Comparison of ENCODE assay signal across 8 cellular contexts in the genomic region with DNA sequence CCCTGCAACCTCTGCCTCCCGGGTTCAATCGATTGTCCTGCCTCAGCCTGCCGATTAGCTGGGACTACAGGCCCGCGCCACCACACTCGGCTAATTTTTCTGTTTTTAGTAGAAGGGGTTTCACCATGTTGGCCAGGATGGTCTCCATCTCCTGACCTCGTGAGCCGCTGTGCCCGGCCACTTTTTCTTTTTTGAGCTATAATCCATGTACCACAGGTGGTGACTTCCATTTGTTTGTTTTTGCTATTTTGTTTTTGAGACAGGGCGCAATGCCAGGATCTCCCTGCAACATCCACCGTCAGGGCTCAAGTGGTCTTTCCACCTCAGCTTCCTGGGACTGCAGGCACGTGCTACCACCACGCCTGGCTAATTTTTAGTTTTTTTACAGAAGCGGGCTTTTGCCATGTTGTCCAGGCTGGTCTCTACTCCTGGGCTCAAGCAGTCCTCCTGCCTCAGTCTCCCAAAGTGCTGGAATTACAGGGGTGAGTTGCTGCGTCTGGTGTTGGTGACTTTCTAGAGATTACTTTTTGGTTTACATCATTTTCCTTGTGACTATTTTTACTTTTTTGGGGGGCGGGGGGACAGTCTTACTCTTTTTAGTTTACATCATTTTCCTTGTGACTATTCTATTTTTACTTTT. TPM values are rescaled to one million over a fixed set of nuclear protein-coding genes. Genes with fewer than 3 reads are reported as not detected.
DNase-seq lines count a peak whose midpoint lies in the region; ATAC-seq and TF ChIP-seq lines count a peak whose summit lies in the region.

No MANE protein-coding gene starts in this region.

- H3K4me1 Mint-ChIP-seq in GM23338, result peaks cover 26% of the 10 kb centered on the region

- H3K4me3 ChIP-seq in GM23338, result peak overlapping the region; percentile 84
- peak overlapping the region; percentile 93 for H3K4me3 ChIP-seq in SJCRH30
- H3K4me3 ChIP-seq in fibroblast of mammary gland (ENCODE audit: control insufficient read depth, low read depth, low read length), result peak overlapping the region; percentile 92
- peak overlapping the region; percentile 68 to 96 (median 84) for H3K4me3 ChIP-seq in gastrocnemius medialis

- H3K27ac ChIP-seq in GM23338 (ENCODE audit: low read depth) (peak overlapping the region; percentile 83), SJCRH30 (peak overlapping the region; percentile 14; the same call in 1 of the 2 replicates), gastrocnemius medialis (peak overlapping the region; percentile 87 to 97 (median 92))

- peak overlapping the region; percentile 97 for H3K4me3 Mint-ChIP-seq in GM23338

- peaks cover 67% of the 10 kb centered on the region for H3F3A ChIP-seq in GM23338 (replicated peaks; ENCODE audit: low read depth)

- H3K79me2 ChIP-seq in GM23338 (replicated peaks; ENCODE audit: insufficient read depth), result peaks cover 51% of the 10 kb centered on the region

- H3K27ac Mint-ChIP-seq in GM23338, result peak overlapping the region; percentile 98

- H3K27me3 ChIP-seq in GM23338 (ENCODE audit: insufficient read depth), result no peaks in the 10 kb centered on the region
- no peaks in the 10 kb centered on the region for H3K27me3 ChIP-seq in SJCRH30
- no peaks in the 10 kb centered on the region for H3K27me3 ChIP-seq in gastrocnemius medialis

- peaks cover 66% of the 10 kb centered on the region for H3K36me3 Mint-ChIP-seq in GM23338 (ENCODE audit: low read depth)

- H3K4me1 ChIP-seq in GM23338 (ENCODE audit: insufficient read depth) (peaks cover 21% of the 10 kb centered on the region), SJCRH30 (peaks cover 9% of the 10 kb centered on the region), gastrocnemius medialis (peaks cover 35 to 43% of the 10 kb centered on the region in 2 donors)

- no peaks in the 10 kb centered on the region for H3K9me2 ChIP-seq in GM23338 (ENCODE audit: insufficient read depth)

- ATAC-seq in GM23338 (no peak), gastrocnemius medialis (no peak), HG03378 (IDR thresholded peaks at IDR 0.05; ENCODE audit: unreplicated experiment) (no peak)

- intact Hi-C loops in gastrocnemius medialis (cut with DNase I; ENCODE audit: low total_unique reads), result loop anchor here (10.0 kb wide), 1 partner anchor 291 kb away; a partner anchor contains a TSS

- H3K9me3 ChIP-seq in SJCRH30 (replicated peaks), result no peaks in the 10 kb centered on the region
- H3K9me3 ChIP-seq in gastrocnemius medialis, result no peaks in the 10 kb centered on the region

- H3K36me3 ChIP-seq in GM23338 (ENCODE audit: insufficient read depth) (peaks cover 50% of the 10 kb centered on the region), SJCRH30 (peaks cover 51% of the 10 kb centered on the region), gastrocnemius medialis (peaks cover 0 to 42% of the 10 kb centered on the region in 2 donors)

- peaks cover 22% of the 10 kb centered on the region for H3K27me3 Mint-ChIP-seq in GM23338 (ENCODE audit: insufficient read depth, low read depth, poor library complexity)

- no peak for TF ChIP-seq POLR2A in gastrocnemius medialis (IDR thresholded peaks at IDR 0.05)

- in situ Hi-C loops in gastrocnemius medialis (cut with MboI; ENCODE audit: low sequenced_read_pairs in 4 of 4), result loop anchor here in 2 of 4 donors (10.0 kb wide), 3 partner anchors 61 to 161 kb away; a partner anchor contains a TSS

- peaks cover 7% of the 10 kb centered on the region; the same call in 1 of the 3 replicates for H3K9me3 Mint-ChIP-seq in GM23338

- H3K4me2 ChIP-seq in GM23338, result peak overlapping the region; percentile 99

- DNase-seq in GM23338 (ENCODE audit: low spot score) (no peak), SJCRH30 (no peak), fibroblast of mammary gland (ENCODE audit: low read depth) (no peak), gastrocnemius medialis (no peak), NCI-H1436 treated with DMSO at 0.1 percent for 48 hours (lab: John Stamatoyannopoulos, UW) (no peak), ureter (ENCODE audit: low spot score) (no peak), cerebellar cortex (ENCODE audit: low spot score) (no peak)

- no peak overlapping the region for H2AFZ ChIP-seq in GM23338

- TF ChIP-seq CTCF in GM23338 (conservative IDR thresholded peaks at IDR 0.05; ENCODE audit: low read depth in 2 of 2), result no peak
- no peak for TF ChIP-seq CTCF in fibroblast of mammary gland (conservative IDR thresholded peaks at IDR 0.05; ENCODE audit: control insufficient read depth, insufficient read depth, low read depth, low read length)
- TF ChIP-seq CTCF in gastrocnemius medialis (IDR thresholded peaks at IDR 0.05 in 4 of 5, conservative IDR thresholded peaks at IDR 0.05 in 1 of 5), result no peak

- H4K20me1 ChIP-seq in GM23338 (replicated peaks; ENCODE audit: insufficient read depth), result peaks cover 40% of the 10 kb centered on the region

TF ChIP-seq in GM23338, 12 proteins besides CTCF, POLR2A, EP300 and RAD21:
- TF ChIP-seq POLR2AphosphoS5 (IDR thresholded peaks at IDR 0.05; ENCODE audit: low read depth), result 0 out of 2 replicates have a peak, but pooled peaks have one; percentile 42
- TF ChIP-seq, protein P1, sequence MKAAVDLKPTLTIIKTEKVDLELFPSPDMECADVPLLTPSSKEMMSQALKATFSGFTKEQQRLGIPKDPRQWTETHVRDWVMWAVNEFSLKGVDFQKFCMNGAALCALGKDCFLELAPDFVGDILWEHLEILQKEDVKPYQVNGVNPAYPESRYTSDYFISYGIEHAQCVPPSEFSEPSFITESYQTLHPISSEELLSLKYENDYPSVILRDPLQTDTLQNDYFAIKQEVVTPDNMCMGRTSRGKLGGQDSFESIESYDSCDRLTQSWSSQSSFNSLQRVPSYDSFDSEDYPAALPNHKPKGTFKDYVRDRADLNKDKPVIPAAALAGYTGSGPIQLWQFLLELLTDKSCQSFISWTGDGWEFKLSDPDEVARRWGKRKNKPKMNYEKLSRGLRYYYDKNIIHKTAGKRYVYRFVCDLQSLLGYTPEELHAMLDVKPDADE (IDR thresholded peaks at IDR 0.05), result no peak
- TF ChIP-seq, protein P2, sequence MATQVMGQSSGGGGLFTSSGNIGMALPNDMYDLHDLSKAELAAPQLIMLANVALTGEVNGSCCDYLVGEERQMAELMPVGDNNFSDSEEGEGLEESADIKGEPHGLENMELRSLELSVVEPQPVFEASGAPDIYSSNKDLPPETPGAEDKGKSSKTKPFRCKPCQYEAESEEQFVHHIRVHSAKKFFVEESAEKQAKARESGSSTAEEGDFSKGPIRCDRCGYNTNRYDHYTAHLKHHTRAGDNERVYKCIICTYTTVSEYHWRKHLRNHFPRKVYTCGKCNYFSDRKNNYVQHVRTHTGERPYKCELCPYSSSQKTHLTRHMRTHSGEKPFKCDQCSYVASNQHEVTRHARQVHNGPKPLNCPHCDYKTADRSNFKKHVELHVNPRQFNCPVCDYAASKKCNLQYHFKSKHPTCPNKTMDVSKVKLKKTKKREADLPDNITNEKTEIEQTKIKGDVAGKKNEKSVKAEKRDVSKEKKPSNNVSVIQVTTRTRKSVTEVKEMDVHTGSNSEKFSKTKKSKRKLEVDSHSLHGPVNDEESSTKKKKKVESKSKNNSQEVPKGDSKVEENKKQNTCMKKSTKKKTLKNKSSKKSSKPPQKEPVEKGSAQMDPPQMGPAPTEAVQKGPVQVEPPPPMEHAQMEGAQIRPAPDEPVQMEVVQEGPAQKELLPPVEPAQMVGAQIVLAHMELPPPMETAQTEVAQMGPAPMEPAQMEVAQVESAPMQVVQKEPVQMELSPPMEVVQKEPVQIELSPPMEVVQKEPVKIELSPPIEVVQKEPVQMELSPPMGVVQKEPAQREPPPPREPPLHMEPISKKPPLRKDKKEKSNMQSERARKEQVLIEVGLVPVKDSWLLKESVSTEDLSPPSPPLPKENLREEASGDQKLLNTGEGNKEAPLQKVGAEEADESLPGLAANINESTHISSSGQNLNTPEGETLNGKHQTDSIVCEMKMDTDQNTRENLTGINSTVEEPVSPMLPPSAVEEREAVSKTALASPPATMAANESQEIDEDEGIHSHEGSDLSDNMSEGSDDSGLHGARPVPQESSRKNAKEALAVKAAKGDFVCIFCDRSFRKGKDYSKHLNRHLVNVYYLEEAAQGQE (IDR thresholded peaks at IDR 0.05; ENCODE audit: unreplicated experiment), result no peak

RNA-seq across cellular contexts. Expression of a gene that starts 8.6 kb away (rescaled TPM):
- 102 and 113 TPM in 2 replicates for total RNA-seq in GM23338 (2014; rRNA removed; shearing (Covaris generic))
- 25.9 and 31.7 TPM in 2 replicates for polyA plus RNA-seq in GM23338 (2016; fragmentation: Nextera tagmentation; extraction: Ambion mirVana)
- total RNA-seq in SJCRH30 (2014; rRNA removed; shearing (Covaris generic)), result 106 and 118 TPM in 2 replicates
- total RNA-seq in gastrocnemius medialis (100 to 1,000 TPM in 2 of 4 donors, 10 to 100 TPM in 2; 71.5 to 178 (median 112) TPM), ureter (163 TPM)

RNA-seq across cellular contexts. Expression of a gene that starts 20.8 kb away (rescaled TPM):
- 57.1 and 58.3 TPM in 2 replicates for total RNA-seq in GM23338 (2014; rRNA removed; shearing (Covaris generic))
- 36.1 and 39.1 TPM in 2 replicates for polyA plus RNA-seq in GM23338 (2016; fragmentation: Nextera tagmentation; extraction: Ambion mirVana)
- total RNA-seq in SJCRH30 (2014; rRNA removed; shearing (Covaris generic)), result 0.56 TPM in 1 of 2 replicates, not detected in the other
- total RNA-seq in gastrocnemius medialis (100 to 1,000 TPM in 2 of 4 donors, 10 to 100 TPM in 2; 85.8 to 205 (median 111) TPM), ureter (191 TPM)

RNA-seq across cellular contexts. Expression of a gene that starts 21.1 kb away (rescaled TPM):
- total RNA-seq in GM23338 (2014; rRNA removed; shearing (Covaris generic)), result 0.50 and 0.83 TPM in 2 replicates
- 0.44 and 0.49 TPM in 2 replicates for polyA plus RNA-seq in GM23338 (2016; fragmentation: Nextera tagmentation; extraction: Ambion mirVana)
- 0.10 and 0.14 TPM in 2 replicates for total RNA-seq in SJCRH30 (2014; rRNA removed; shearing (Covaris generic))
- total RNA-seq in gastrocnemius medialis (1 to 10 TPM; 1.1 to 7.1 (median 3.5) TPM), ureter (1.7 TPM)

RNA-seq across cellular contexts. Expression of a gene that starts 26.5 kb away (rescaled TPM):
- 41.1 and 47.4 TPM in 2 replicates for total RNA-seq in GM23338 (2014; rRNA removed; shearing (Covaris generic))
- polyA plus RNA-seq in GM23338 (2016; fragmentation: Nextera tagmentation; extraction: Ambion mirVana), result 31.4 and 32.3 TPM in 2 replicates
- total RNA-seq in SJCRH30 (2014; rRNA removed; shearing (Covaris generic)), result 21.2 and 23.3 TPM in 2 replicates
- total RNA-seq in gastrocnemius medialis, result 10 to 100 TPM; 20.8 to 42.7 (median 38.1) TPM
- total RNA-seq in ureter, result 29.2 TPM

RNA-seq across cellular contexts. Expression of a gene that starts 29.4 kb away (rescaled TPM):
- 93.5 and 106 TPM in 2 replicates for total RNA-seq in GM23338 (2014; rRNA removed; shearing (Covaris generic))
- 140 and 143 TPM in 2 replicates for polyA plus RNA-seq in GM23338 (2016; fragmentation: Nextera tagmentation; extraction: Ambion mirVana)
- total RNA-seq in SJCRH30 (2014; rRNA removed; shearing (Covaris generic)), result 90.1 and 106 TPM in 2 replicates
- total RNA-seq in gastrocnemius medialis (10 to 100 TPM; 25.1 to 43.7 (median 32.9) TPM), ureter (35.6 TPM)

Comparison
In these comparisons a context has a peak if more than half of its experiments do, and no peak if none do; other contexts are left out.
1. H3K27ac ChIP-seq: peak in every context shown above with its lines; median percentile 92 in gastrocnemius medialis; 83 in GM23338; 14 in SJCRH30.
2. RNA of a gene that starts 20.8 kb away (total RNA-seq): 191 TPM in ureter (single experiment), 85.8 to 205 TPM in gastrocnemius medialis and 57.1 to 58.3 TPM in GM23338; 0.56 TPM in SJCRH30; every median in the first group is over 10 times any median in the second.
3. Peak in every context shown above with its lines, with median percentiles within 50 percentile points of each other: H3K4me3 ChIP-seq.